Comparison of ENCODE assay signal across 9 cellular contexts in the genomic region with DNA sequence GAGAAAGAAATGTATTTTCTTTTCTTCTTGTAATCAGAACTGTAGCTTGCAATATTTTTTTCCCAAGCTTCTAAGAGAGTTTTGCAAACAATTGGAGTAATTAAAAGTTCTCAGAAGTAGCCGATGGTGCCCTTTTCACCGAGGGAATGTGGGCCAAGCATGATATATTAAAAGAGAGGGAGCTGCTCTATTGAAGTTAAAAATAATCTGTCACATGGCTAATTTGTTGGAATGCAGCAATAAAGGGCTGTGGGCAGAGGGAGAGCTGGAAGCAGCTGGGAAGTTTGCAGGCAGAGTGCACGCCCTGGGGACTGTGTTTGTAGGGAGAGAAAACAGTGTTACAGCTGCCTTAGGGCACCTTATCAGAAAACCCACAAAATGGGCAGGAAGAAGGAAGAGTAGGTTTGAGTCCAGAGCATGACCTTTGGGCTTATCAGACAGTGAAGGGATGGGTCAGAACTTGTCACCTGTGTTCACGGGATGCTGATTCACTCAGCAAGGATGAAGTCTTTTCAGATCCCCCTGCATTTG. TPM values are rescaled to one million over a fixed set of nuclear protein-coding genes. Genes with fewer than 3 reads are reported as not detected.
DNase-seq lines count a peak whose midpoint lies in the region; ATAC-seq, FAIRE-seq and TF ChIP-seq lines count a peak whose summit lies in the region.
"Had no signal": no experiment of that assay in that cellular context is flagged by ENCODE, and none has a peak within 500 bp of the region (broad histone marks: within the 10 kb centered on the region; RNA-seq: fewer than 3 reads in every experiment).

No MANE protein-coding gene starts in this region.

- no peaks in the 10 kb centered on the region for H3K9me3 Mint-ChIP-seq in HFFc6

- TF ChIP-seq CTCF in HFFc6 (IDR thresholded peaks at IDR 0.05) (no peak), body of pancreas (IDR thresholded peaks at IDR 0.05) (no peak), kidney (IDR thresholded peaks at IDR 0.05; ENCODE audit: borderline replicate concordance, extremely low read depth, insufficient read depth) (no peak)

- H3K9ac ChIP-seq in kidney (ENCODE audit: low read length in 2 of 2): peak overlapping the region in 1 of 2 donors; percentile 60

- peak overlapping the region; percentile 57 for H3K4me3 Mint-ChIP-seq in HFFc6

- H3K27ac ChIP-seq in body of pancreas (peak overlapping the region; percentile 2 to 51 (median 30)), kidney (ENCODE audit: low read depth in 2 of 2, low read length in 2 of 2) (peak overlapping the region; percentile 73 to 76), small intestine (ENCODE audit: low read depth in 1 of 2, low read length in 1 of 2) (peak overlapping the region; percentile 4 to 39)

- peak overlapping the region; percentile 64 for H3K27ac Mint-ChIP-seq in HFFc6

- DNase-seq in HFFc6 (peak; percentile 59), body of pancreas (peak in 3 of 4 donors; percentile 10 to 41 (median 34)), kidney (peak; percentile 87), small intestine (peak; percentile 79), cerebellar cortex (ENCODE audit: low spot score) (no peak)

- H3K4me1 ChIP-seq in body of pancreas (peaks cover 14% of the 10 kb centered on the region), kidney (ENCODE audit: control insufficient read depth in 1 of 2, insufficient read depth in 1 of 2, low read depth in 1 of 2, low read length in 2 of 2) (peaks cover 10 to 16% of the 10 kb centered on the region in 2 donors), small intestine (ENCODE audit: control insufficient read depth in 2 of 2, insufficient read depth in 1 of 2, low read depth in 1 of 2, low read length in 1 of 2) (peaks cover 5 to 6% of the 10 kb centered on the region in 2 donors)

- peaks cover 5% of the 10 kb centered on the region for H3K36me3 Mint-ChIP-seq in HFFc6 (ENCODE audit: low read depth)

- H3K4me3 ChIP-seq in body of pancreas (no peak overlapping the region), kidney (ENCODE audit: low read length in 2 of 2) (peak overlapping the region; percentile 18 to 22), small intestine (ENCODE audit: low read depth in 1 of 2, low read length in 2 of 2) (no peak overlapping the region)

- no peak for TF ChIP-seq POLR2A in body of pancreas (IDR thresholded peaks at IDR 0.05)

- no peaks in the 10 kb centered on the region for H3K9me3 ChIP-seq in body of pancreas
- H3K9me3 ChIP-seq in kidney (ENCODE audit: control insufficient read depth in 1 of 2, low read length in 2 of 2): no peaks in the 10 kb centered on the region
- H3K9me3 ChIP-seq in small intestine (ENCODE audit: control insufficient read depth, low read depth): no peaks in the 10 kb centered on the region

- H3K4me1 Mint-ChIP-seq in HFFc6 (ENCODE audit: low read depth): peaks cover 42% of the 10 kb centered on the region

- no peaks in the 10 kb centered on the region for H3K27me3 ChIP-seq in body of pancreas
- no peaks in the 10 kb centered on the region for H3K27me3 ChIP-seq in small intestine (ENCODE audit: control insufficient read depth in 2 of 2, insufficient read depth in 2 of 2, low read length in 2 of 2)

- ATAC-seq in body of pancreas (peak; percentile 52), GM18909 (IDR thresholded peaks at IDR 0.05; ENCODE audit: poor library complexity, unreplicated experiment) (no peak), HG03378 (IDR thresholded peaks at IDR 0.05; ENCODE audit: unreplicated experiment) (no peak), GM21825 (IDR thresholded peaks at IDR 0.05; ENCODE audit: unreplicated experiment) (no peak)

- intact Hi-C loops in body of pancreas (cut with DNase I) (loop anchor here (10.0 kb wide), 1 partner anchor 150 kb away; no protein-coding TSS in a partner anchor), kidney (cut with DNase I) (no loop called here)

- FAIRE-seq in kidney (lab: Jason Lieb, UNC): no peak
- FAIRE-seq in small intestine (lab: Jason Lieb, UNC): no peak
- FAIRE-seq: GM18507 had no signal

- H3K27me3 Mint-ChIP-seq in HFFc6 (ENCODE audit: insufficient read depth): no peaks in the 10 kb centered on the region

- H3K36me3 ChIP-seq in body of pancreas (replicated peaks in 1 of 2; ENCODE audit: insufficient read depth in 1 of 2, low read depth in 2 of 2): no peaks in the 10 kb centered on the region
- H3K36me3 ChIP-seq in kidney (ENCODE audit: control insufficient read depth in 1 of 2, insufficient read depth in 2 of 2, low read length in 2 of 2): no peaks in the 10 kb centered on the region
- no peaks in the 10 kb centered on the region for H3K36me3 ChIP-seq in small intestine (ENCODE audit: control insufficient read depth in 2 of 2, insufficient read depth in 2 of 2, low read length in 2 of 2)

- 8 to 11% methylated on average over 4 of the region's 4 CpGs for WGBS in body of pancreas, 2 donors
- 9 to 29% (median 15%) methylated on average over 4 of the region's 4 CpGs for WGBS in small intestine, 3 donors

RNA-seq across cellular contexts. Expression of a gene that starts 18.5 kb away (rescaled TPM):
- total RNA-seq in HFFc6 (2021; fragmentation: NEBNext Ultra II Directional; extraction: Animal tissue kit (Norgen Biotek cat#: 25700)): 10 to 100 TPM; 28.3 to 38.0 (median 30.1) TPM
- total RNA-seq in body of pancreas (10 to 100 TPM; 11.4 to 27.7 TPM), kidney (37.4 TPM)
- polyA plus RNA-seq in kidney (ENCODE audit: insufficient read depth, low read depth, low replicate concordance) (13.6 TPM), small intestine (10 to 100 TPM; 11.1 to 14.3 (median 12.1) TPM)

RNA-seq across cellular contexts. Expression of a gene that starts 20.1 kb away (rescaled TPM):
- 100 to 1,000 TPM; 135 to 151 (median 140) TPM for total RNA-seq in HFFc6 (2021; fragmentation: NEBNext Ultra II Directional; extraction: Animal tissue kit (Norgen Biotek cat#: 25700))
- total RNA-seq in body of pancreas (10 to 100 TPM in 1 of 2 donors, 1 to 10 TPM in 1; 8.2 to 20.0 TPM), kidney (111 TPM)
- polyA plus RNA-seq in kidney (ENCODE audit: insufficient read depth, low read depth, low replicate concordance) (89.0 TPM), small intestine (100 to 1,000 TPM in 1 of 3 donors, 10 to 100 TPM in 2; 85.4 to 102 (median 99.1) TPM)

RNA-seq across cellular contexts. Expression of a gene that starts 52.8 kb away (rescaled TPM):
- total RNA-seq in HFFc6 (2021; fragmentation: NEBNext Ultra II Directional; extraction: Animal tissue kit (Norgen Biotek cat#: 25700)): under 1 TPM in 4 of 6 experiments, not detected in 2; 0.21 to 0.40 (median 0.26) TPM
- total RNA-seq in body of pancreas (10 to 100 TPM; 23.1 to 62.8 TPM), kidney (2.6 TPM)
- polyA plus RNA-seq in kidney (ENCODE audit: insufficient read depth, low read depth, low replicate concordance) (11.5 TPM), small intestine (1 to 10 TPM in 2 of 3 donors, not detected in 1; 5.6 to 5.7 TPM)

Comparison
In these comparisons a context has a peak if more than half of its experiments do, and no peak if none do; other contexts are left out.
1. H3K27ac ChIP-seq: peak in every context shown above with its lines; median percentile 74 in kidney; 30 in body of pancreas; 22 in small intestine.
2. H3K4me3 ChIP-seq: peak in kidney (2 of 2); none in body of pancreas (0 of 2) and small intestine (0 of 2).